In the genomic region with DNA sequence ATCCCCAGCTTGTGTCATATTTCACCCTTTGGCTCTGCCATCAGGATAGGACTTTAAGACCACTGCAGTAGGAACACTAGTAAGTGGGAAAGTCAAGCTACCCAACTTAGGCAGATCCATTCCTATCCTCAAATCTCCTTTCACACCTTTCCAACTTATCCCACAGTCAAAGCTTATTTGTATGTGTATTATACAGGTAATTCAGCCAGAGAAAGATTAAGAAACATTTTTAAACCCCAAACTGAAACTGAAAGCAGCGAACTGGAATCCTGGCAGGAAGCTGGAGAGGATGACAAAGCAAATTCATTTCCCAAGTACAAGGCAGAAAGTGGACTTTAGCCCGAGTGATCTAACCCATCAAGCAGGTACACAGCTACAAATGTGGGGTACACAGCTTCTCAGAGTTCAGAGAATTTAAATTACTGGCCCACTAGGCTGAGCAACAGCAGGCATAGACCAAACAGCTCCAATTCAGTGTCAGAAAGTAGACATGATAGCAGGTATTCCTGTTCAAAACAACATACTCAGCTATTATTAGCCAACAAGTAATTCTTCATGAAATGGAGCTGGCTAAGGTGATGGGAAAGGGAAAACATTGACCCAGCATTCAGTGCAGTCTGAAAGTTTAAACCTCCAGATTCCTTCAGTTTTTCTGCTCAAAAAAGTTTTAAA, we compare ENCODE assay signal across 1 cellular context.
TF ChIP-seq lines count a peak whose summit lies in the region.

No MANE protein-coding gene starts in this region.

TF ChIP-seq in HepG2, 621 proteins besides CTCF, POLR2A, EP300 and RAD21 (continued from another document and continues in another):
- TF ChIP-seq, protein P1, sequence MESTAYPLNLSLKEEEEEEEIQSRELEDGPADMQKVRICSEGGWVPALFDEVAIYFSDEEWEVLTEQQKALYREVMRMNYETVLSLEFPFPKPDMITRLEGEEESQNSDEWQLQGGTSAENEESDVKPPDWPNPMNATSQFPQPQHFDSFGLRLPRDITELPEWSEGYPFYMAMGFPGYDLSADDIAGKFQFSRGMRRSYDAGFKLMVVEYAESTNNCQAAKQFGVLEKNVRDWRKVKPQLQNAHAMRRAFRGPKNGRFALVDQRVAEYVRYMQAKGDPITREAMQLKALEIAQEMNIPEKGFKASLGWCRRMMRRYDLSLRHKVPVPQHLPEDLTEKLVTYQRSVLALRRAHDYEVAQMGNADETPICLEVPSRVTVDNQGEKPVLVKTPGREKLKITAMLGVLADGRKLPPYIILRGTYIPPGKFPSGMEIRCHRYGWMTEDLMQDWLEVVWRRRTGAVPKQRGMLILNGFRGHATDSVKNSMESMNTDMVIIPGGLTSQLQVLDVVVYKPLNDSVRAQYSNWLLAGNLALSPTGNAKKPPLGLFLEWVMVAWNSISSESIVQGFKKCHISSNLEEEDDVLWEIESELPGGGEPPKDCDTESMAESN (CRISPR knock-in tag; conservative IDR thresholded peaks at IDR 0.05): peak; percentile 23; the same call in 1 of the 2 replicates
- TF ChIP-seq ZNF510 (CRISPR knock-in tag; IDR thresholded peaks at IDR 0.05; ENCODE audit: low read depth): no peak
- TF ChIP-seq PCBP2 (optimal IDR thresholded peaks at IDR 0.05; ENCODE audit: low read depth, low read length, poor library complexity, severe bottlenecking): no peak
- TF ChIP-seq CEBPB (IDR thresholded peaks at IDR 0.05; ENCODE audit: borderline replicate concordance, low read depth, low read length): peak; percentile 47; the same call in 1 of the 2 replicates
- TF ChIP-seq, protein P2, sequence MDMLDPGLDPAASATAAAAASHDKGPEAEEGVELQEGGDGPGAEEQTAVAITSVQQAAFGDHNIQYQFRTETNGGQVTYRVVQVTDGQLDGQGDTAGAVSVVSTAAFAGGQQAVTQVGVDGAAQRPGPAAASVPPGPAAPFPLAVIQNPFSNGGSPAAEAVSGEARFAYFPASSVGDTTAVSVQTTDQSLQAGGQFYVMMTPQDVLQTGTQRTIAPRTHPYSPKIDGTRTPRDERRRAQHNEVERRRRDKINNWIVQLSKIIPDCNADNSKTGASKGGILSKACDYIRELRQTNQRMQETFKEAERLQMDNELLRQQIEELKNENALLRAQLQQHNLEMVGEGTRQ (IDR thresholded peaks at IDR 0.05; ENCODE audit: low read depth, low read length): no peak
- TF ChIP-seq, protein P2 (CRISPR knock-in tag; IDR thresholded peaks at IDR 0.05; ENCODE audit: borderline replicate concordance): no peak
- TF ChIP-seq NR3C1 (CRISPR knock-in tag; IDR thresholded peaks at IDR 0.05): no peak
- TF ChIP-seq KAT7 (CRISPR knock-in tag; IDR thresholded peaks at IDR 0.05; ENCODE audit: borderline replicate concordance): no peak; the same call in 1 of the 2 replicates
- peak; percentile 86 for TF ChIP-seq PHF21A (CRISPR knock-in tag; IDR thresholded peaks at IDR 0.05)
- TF ChIP-seq ZEB1 (IDR thresholded peaks at IDR 0.05; ENCODE audit: insufficient replicate concordance, low read depth): peak; percentile 34
- TF ChIP-seq, protein P3, sequence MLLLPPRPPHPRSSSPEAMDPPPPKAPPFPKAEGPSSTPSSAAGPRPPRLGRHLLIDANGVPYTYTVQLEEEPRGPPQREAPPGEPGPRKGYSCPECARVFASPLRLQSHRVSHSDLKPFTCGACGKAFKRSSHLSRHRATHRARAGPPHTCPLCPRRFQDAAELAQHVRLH (CRISPR knock-in tag; IDR thresholded peaks at IDR 0.05; ENCODE audit: borderline replicate concordance, low read depth): 0 out of 2 replicates have a peak, but pooled peaks have one; percentile 1
- TF ChIP-seq PRDM4 (CRISPR knock-in tag; IDR thresholded peaks at IDR 0.05; ENCODE audit: borderline replicate concordance): no peak
- TF ChIP-seq, protein P4, sequence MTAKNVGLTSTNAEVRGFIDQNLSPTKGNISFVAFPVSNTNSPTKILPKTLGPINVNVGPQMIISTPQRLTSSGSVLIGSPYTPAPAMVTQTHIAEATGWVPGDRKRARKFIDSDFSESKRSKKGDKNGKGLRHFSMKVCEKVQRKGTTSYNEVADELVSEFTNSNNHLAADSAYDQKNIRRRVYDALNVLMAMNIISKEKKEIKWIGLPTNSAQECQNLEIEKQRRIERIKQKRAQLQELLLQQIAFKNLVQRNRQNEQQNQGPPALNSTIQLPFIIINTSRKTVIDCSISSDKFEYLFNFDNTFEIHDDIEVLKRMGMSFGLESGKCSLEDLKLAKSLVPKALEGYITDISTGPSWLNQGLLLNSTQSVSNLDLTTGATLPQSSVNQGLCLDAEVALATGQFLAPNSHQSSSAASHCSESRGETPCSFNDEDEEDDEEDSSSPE (CRISPR knock-in tag; IDR thresholded peaks at IDR 0.05): no peak
- TF ChIP-seq CERS6 (CRISPR knock-in tag; IDR thresholded peaks at IDR 0.05): no peak
- TF ChIP-seq NFRKB (IDR thresholded peaks at IDR 0.05): no peak
- TF ChIP-seq ZNF44 (CRISPR knock-in tag; IDR thresholded peaks at IDR 0.05): no peak; the same call in 1 of the 2 replicates
- no peak for TF ChIP-seq PBX2 (CRISPR knock-in tag; IDR thresholded peaks at IDR 0.05)
- peak; percentile 62; the same call in 1 of the 2 replicates for TF ChIP-seq ZNF607 (CRISPR knock-in tag; IDR thresholded peaks at IDR 0.05; ENCODE audit: borderline replicate concordance)
- no peak for TF ChIP-seq ZNF253 (CRISPR knock-in tag; IDR thresholded peaks at IDR 0.05; ENCODE audit: borderline replicate concordance)
- no peak for TF ChIP-seq ZNF781 (CRISPR knock-in tag; IDR thresholded peaks at IDR 0.05; ENCODE audit: borderline replicate concordance, not compliant biosample characterization)
- no peak for TF ChIP-seq ZNF317 (CRISPR knock-in tag; IDR thresholded peaks at IDR 0.05)
- no peak for TF ChIP-seq ZBTB40 (IDR thresholded peaks at IDR 0.05)
- TF ChIP-seq ZBTB40 (CRISPR knock-in tag; IDR thresholded peaks at IDR 0.05): no peak; the same call in 1 of the 2 replicates
- TF ChIP-seq MLXIP (CRISPR knock-in tag; IDR thresholded peaks at IDR 0.05; ENCODE audit: borderline replicate concordance): no peak
- TF ChIP-seq, protein P5, sequence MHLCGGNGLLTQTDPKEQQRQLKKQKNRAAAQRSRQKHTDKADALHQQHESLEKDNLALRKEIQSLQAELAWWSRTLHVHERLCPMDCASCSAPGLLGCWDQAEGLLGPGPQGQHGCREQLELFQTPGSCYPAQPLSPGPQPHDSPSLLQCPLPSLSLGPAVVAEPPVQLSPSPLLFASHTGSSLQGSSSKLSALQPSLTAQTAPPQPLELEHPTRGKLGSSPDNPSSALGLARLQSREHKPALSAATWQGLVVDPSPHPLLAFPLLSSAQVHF (CRISPR knock-in tag; IDR thresholded peaks at IDR 0.05): no peak
